ENCODE assay signal across 18 cellular contexts in genomic region chr10:96279219-96279641, GRCh38. TPM values are rescaled to one million over a fixed set of nuclear protein-coding genes. Genes with fewer than 3 reads are reported as not detected.
"Had no signal": no experiment of that assay in that cellular context is flagged by ENCODE, and none has a peak within 500 bp of the region (broad histone marks: within the 10 kb centered on the region; RNA-seq: fewer than 3 reads in every experiment).

No MANE protein-coding gene starts in this region.

- H3K27me3 ChIP-seq: cardiac muscle cell, left lung, thyroid gland had no signal

- H3K9ac ChIP-seq: parathyroid adenoma had no signal

- H3K9me3 Mint-ChIP-seq: activated CD4-positive, alpha-beta memory T cell treated with anti-CD3 and anti-CD28 coated beads for 36 hours; activated naive CD4-positive, alpha-beta T cell treated with anti-CD3 and anti-CD28 coated beads, Interleukin-2, amount 50 U/mL, for 72 hours; activated T-cell treated with anti-CD3 and anti-CD28 coated beads, Interleukin-2, amount 50 U/mL, for 24 hours; naive thymus-derived CD8-positive, alpha-beta T cell had no signal

- H3K36me3 ChIP-seq: cardiac muscle cell, left lung, thyroid gland had no signal

- H3K27ac ChIP-seq: cardiac muscle cell, dorsolateral prefrontal cortex, left lung, parathyroid adenoma, thyroid gland had no signal

- H3K36me3 Mint-ChIP-seq: activated CD4-positive, alpha-beta memory T cell treated with anti-CD3 and anti-CD28 coated beads for 36 hours; activated naive CD4-positive, alpha-beta T cell treated with anti-CD3 and anti-CD28 coated beads, Interleukin-2, amount 50 U/mL, for 72 hours; naive thymus-derived CD8-positive, alpha-beta T cell had no signal

- H3K4me3 ChIP-seq: cardiac muscle cell, dorsolateral prefrontal cortex, left lung, thyroid gland had no signal

- H3K9me3 ChIP-seq: left lung, thyroid gland had no signal

- H3K4me1 ChIP-seq: left lung had no signal

- H3K4me3 Mint-ChIP-seq: activated CD4-positive, alpha-beta memory T cell treated with anti-CD3 and anti-CD28 coated beads for 36 hours; activated CD4-positive, alpha-beta T cell treated with anti-CD3 and anti-CD28 coated beads for 36 hours; activated T-cell treated with anti-CD3 and anti-CD28 coated beads, Interleukin-2, amount 50 U/mL, for 24 hours; naive thymus-derived CD8-positive, alpha-beta T cell had no signal

- H3K4me1 Mint-ChIP-seq: activated CD4-positive, alpha-beta T cell treated with anti-CD3 and anti-CD28 coated beads for 36 hours had no signal

- H3K27ac Mint-ChIP-seq: activated CD4-positive, alpha-beta memory T cell treated with anti-CD3 and anti-CD28 coated beads for 36 hours; activated CD4-positive, alpha-beta T cell treated with anti-CD3 and anti-CD28 coated beads for 36 hours; activated T-cell treated with anti-CD3 and anti-CD28 coated beads, Interleukin-2, amount 50 U/mL, for 24 hours; naive thymus-derived CD8-positive, alpha-beta T cell had no signal

- ATAC-seq: activated CD4-positive, alpha-beta T cell treated with anti-CD3 and anti-CD28 coated beads for 36 hours; activated naive CD4-positive, alpha-beta T cell treated with anti-CD3 and anti-CD28 coated beads, Interleukin-2, amount 50 U/mL, for 72 hours; left lung; naive thymus-derived CD8-positive, alpha-beta T cell had no signal

- DNase-seq: activated CD4-positive, alpha-beta memory T cell treated with anti-CD3 and anti-CD28 coated beads for 36 hours; activated CD4-positive, alpha-beta T cell treated with anti-CD3 and anti-CD28 coated beads for 36 hours; activated effector memory CD4-positive, alpha-beta T cell treated with anti-CD3 and anti-CD28 coated beads, Interleukin-2, amount 50 U/mL, for 16 hours; activated T-cell treated with anti-CD3 and anti-CD28 coated beads, Interleukin-2, amount 50 U/mL, for 24 hours; dorsolateral prefrontal cortex; left lung; mammary epithelial cell; naive thymus-derived CD8-positive, alpha-beta T cell; stimulated activated CD4-positive, alpha-beta T cell treated with anti-CD3 and anti-CD28 coated beads, Interleukin-1b, Interleukin-23, amount 100 ng/mL, for 48 hours; T-helper 9 cell; thyroid gland had no signal

RNA-seq across cellular contexts. Expression of gene BLNK, which starts 7.9 kb away (rescaled TPM):
- total RNA-seq: activated CD4-positive, alpha-beta memory T cell treated with anti-CD3 and anti-CD28 coated beads for 36 hours; activated CD4-positive, alpha-beta T cell treated with anti-CD3 and anti-CD28 coated beads for 36 hours; activated naive CD4-positive, alpha-beta T cell treated with anti-CD3 and anti-CD28 coated beads, Interleukin-2, amount 50 U/mL, for 72 hours; cardiac muscle cell had no signal

RNA-seq across cellular contexts. Expression of gene DNTT, which starts 25.0 kb away (rescaled TPM):
- total RNA-seq: activated CD4-positive, alpha-beta memory T cell treated with anti-CD3 and anti-CD28 coated beads for 36 hours; activated CD4-positive, alpha-beta T cell treated with anti-CD3 and anti-CD28 coated beads for 36 hours; cardiac muscle cell; left lung; mammary epithelial cell; mucosa of gallbladder; naive thymus-derived CD8-positive, alpha-beta T cell; renal cortical epithelial cell; urinary bladder had no signal
- polyA plus RNA-seq: cardiac muscle cell; esophagus; mammary epithelial cell; naive thymus-derived CD8-positive, alpha-beta T cell; urinary bladder had no signal
